Comparison of ENCODE assay signal across 8 cellular contexts in genomic region chrX:40647307-40648197, GRCh38. TPM values are rescaled to one million over a fixed set of nuclear protein-coding genes. Genes with fewer than 3 reads are reported as not detected.
A peak's percentile ranks its signal among the peaks of the same experiment; 100 is the strongest.
DNase-seq lines count a peak whose midpoint lies in the region; ATAC-seq and TF ChIP-seq lines count a peak whose summit lies in the region.

Gene CXorf38 (minus strand): TSS chrX:40647561. CDS start chrX:40647520, 41 bp downstream.

- H3K27ac Mint-ChIP-seq in memory B cell, result peak within 1 kb of the TSS; percentile 97

- peak within 1 kb of the TSS; percentile 98 for H3K4me3 Mint-ChIP-seq in memory B cell

- no peak for TF ChIP-seq CTCF in GM20000 (IDR thresholded peaks at IDR 0.05; ENCODE audit: extremely low read depth, missing control alignments)

- H3K27me3 Mint-ChIP-seq in memory B cell, result no peaks in the 10 kb centered on the region

- peak; percentile 74 for ATAC-seq in memory B cell (ENCODE audit: low read depth)

- H3K36me3 Mint-ChIP-seq in memory B cell, result peaks cover 4% of the 10 kb centered on the region

- H3K9me3 Mint-ChIP-seq in memory B cell, result no peaks in the 10 kb centered on the region

- DNase-seq in COLO829 (ENCODE audit: low spot score) (peak; percentile 81), GM20000 (ENCODE audit: low spot score) (peak; percentile 91), HT-29 (ENCODE audit: low spot score) (peak; percentile 89), memory B cell (ENCODE audit: low spot score in 2 of 2) (peak; percentile 88 to 97)
- DNase-seq in NK-92 treated with Interleukin-12 subunit alpha and Interleukin-12 subunit beta, amount 100 ng/mL, for 24 hours (lab: John Stamatoyannopoulos, UW), result peak; percentile 80
- DNase-seq in activated CD8-positive, alpha-beta memory T cell treated with anti-CD3 and anti-CD28 coated beads for 24 hours, result peak; percentile 99
- DNase-seq in effector CD8-positive, alpha-beta T cell (lab: John Stamatoyannopoulos, UW), result peak; percentile 88
- peak; percentile 65 for DNase-seq in stimulated activated CD8-positive, alpha-beta memory T cell treated with anti-CD3 and anti-CD28 coated beads, Interleukin-12 subunit alpha, Interleukin-12 subunit beta, amount 100 ng/mL, for 24 hours (ENCODE audit: extremely low read depth)

- H3K4me1 Mint-ChIP-seq in memory B cell, result peaks cover 25% of the 10 kb centered on the region

RNA-seq across cellular contexts. Expression of gene CXorf38, which starts in this region (rescaled TPM):
- 8.1 and 9.7 TPM in 2 replicates for total RNA-seq in HT-29 (2014; rRNA removed; shearing (Covaris generic))

Comparison
In these comparisons a context has a peak if more than half of its experiments do, and no peak if none do; other contexts are left out.
1. Peak in every context shown above with its lines: DNase-seq and ATAC-seq.